Comparison of ENCODE assay signal across 9 cellular contexts in the genomic region with DNA sequence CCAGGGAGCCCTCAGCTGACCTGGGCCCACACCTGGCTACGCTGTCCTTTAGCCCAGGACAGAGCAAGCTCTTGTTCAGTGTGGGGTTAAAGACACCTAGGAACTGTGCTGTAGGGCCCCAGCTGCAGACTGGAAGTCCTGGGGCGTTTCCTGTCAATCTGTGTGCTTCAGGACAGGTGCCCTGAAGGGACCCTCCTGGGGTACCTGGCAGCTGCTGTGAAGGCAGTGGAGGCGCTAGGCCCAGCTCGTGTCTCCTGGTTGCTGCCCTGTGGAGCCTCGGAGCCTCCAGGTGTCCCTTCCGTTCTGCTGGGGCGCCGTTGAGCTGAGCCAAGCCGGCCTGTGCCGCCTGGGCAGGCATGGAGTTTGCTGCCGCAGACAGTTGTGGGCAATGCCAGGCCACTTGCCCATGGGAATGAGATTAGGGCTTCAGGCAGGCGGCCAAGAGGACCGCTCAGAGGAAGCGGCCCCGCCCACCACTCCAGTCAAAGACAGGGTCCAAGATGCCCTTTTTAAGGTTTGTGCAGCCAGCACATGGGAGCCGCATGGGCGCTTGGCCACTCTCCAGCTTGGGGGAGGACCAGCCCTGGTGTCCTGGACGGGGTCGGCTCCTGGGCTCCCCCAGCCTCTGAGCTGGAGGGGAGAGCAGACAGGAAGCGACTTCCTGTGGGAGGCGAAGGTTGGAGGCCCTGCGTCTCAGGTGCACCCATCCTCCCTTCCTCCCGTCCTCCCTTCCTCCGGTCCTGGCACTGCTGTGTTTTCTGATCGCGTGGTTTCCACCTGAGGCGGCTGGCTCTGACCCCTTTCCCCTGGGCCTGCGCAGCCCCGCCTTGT. TPM values are rescaled to one million over a fixed set of nuclear protein-coding genes. Genes with fewer than 3 reads are reported as not detected.
DNase-seq lines count a peak whose midpoint lies in the region; ATAC-seq, FAIRE-seq and TF ChIP-seq lines count a peak whose summit lies in the region.
"Had no signal": no experiment of that assay in that cellular context is flagged by ENCODE, and none has a peak within 500 bp of the region (broad histone marks: within the 10 kb centered on the region; RNA-seq: fewer than 3 reads in every experiment).

No MANE protein-coding gene starts in this region.

- peaks cover 29 to 43% of the 10 kb centered on the region in 2 experiments; a peak in 3 of 4 replicates for H3K4me1 ChIP-seq in SK-N-SH (ENCODE audit: control insufficient read depth in 1 of 2, insufficient read depth in 2 of 2, low read depth in 1 of 2, low read length in 1 of 2)
- H3K4me1 ChIP-seq in fibroblast of lung (ENCODE audit: control insufficient read depth, extremely low read depth, insufficient read depth, low read length): peaks cover 23% of the 10 kb centered on the region
- peaks cover 30 to 34% (median 30%) of the 10 kb centered on the region in 3 donors for H3K4me1 ChIP-seq in pancreas

- H3K27ac ChIP-seq in SK-N-SH (ENCODE audit: low read depth in 2 of 2, low read length in 1 of 2): peak overlapping the region in 1 of 2 experiments; percentile 87; a peak in 3 of 4 replicates
- peak overlapping the region; percentile 60 for H3K27ac ChIP-seq in fibroblast of lung (ENCODE audit: insufficient read depth, low read length)
- H3K27ac ChIP-seq in pancreas: peak overlapping the region; percentile 20 to 97 (median 82)
- H3K27ac ChIP-seq: KMS-11 had no signal

- peaks cover 22 to 48% of the 10 kb centered on the region in 2 experiments for H3K36me3 ChIP-seq in SK-N-SH (replicated peaks in 1 of 2; ENCODE audit: control insufficient read depth in 1 of 2, insufficient read depth in 2 of 2, low read length in 1 of 2)
- H3K36me3 ChIP-seq in fibroblast of lung (ENCODE audit: control insufficient read depth, insufficient read depth, low read length): peaks cover 43% of the 10 kb centered on the region
- peaks cover 7 to 26% (median 25%) of the 10 kb centered on the region in 3 donors for H3K36me3 ChIP-seq in pancreas

- no peak for TF ChIP-seq RAD21 in SK-N-SH (IDR thresholded peaks at IDR 0.05; ENCODE audit: low read length)

- CTCF ChIA-PET in SK-N-SH (lab: Yijun Ruan, JAX): interaction anchor here (0.9 to 1.5 kb wide), 8 partner anchors 10 to 419 kb away, joined by 3 to 5 read pairs (median 3); no protein-coding TSS in a partner anchor

- peak in 3 of 4 donors; percentile 4 to 10 (median 5) for ATAC-seq in pancreas
- ATAC-seq in HG03439 (IDR thresholded peaks at IDR 0.05; ENCODE audit: unreplicated experiment): no peak
- no peak for ATAC-seq in HG03442 (IDR thresholded peaks at IDR 0.05; ENCODE audit: unreplicated experiment)
- ATAC-seq in GM18498 (IDR thresholded peaks at IDR 0.05; ENCODE audit: unreplicated experiment): no peak

- TF ChIP-seq EP300 in SK-N-SH (IDR thresholded peaks at IDR 0.05; ENCODE audit: borderline replicate concordance in 1 of 2, low read depth in 1 of 2, low read length in 1 of 2): no peak

- POLR2A ChIA-PET in SK-N-SH (lab: Yijun Ruan, JAX): interaction anchor here (0.6 to 1.2 kb wide), 2 partner anchors 14 to 94 kb away, joined by 4 read pairs; no protein-coding TSS in a partner anchor

- TF ChIP-seq CTCF in SK-N-SH (IDR thresholded peaks at IDR 0.05) (no peak), fibroblast of lung (conservative IDR thresholded peaks at IDR 0.05 in 1 of 2, IDR thresholded peaks at IDR 0.05 in 1 of 2; ENCODE audit: low read depth in 1 of 2, low read length in 2 of 2) (no peak), pancreas (IDR thresholded peaks at IDR 0.05) (no peak)

- H2AFZ ChIP-seq in SK-N-SH (ENCODE audit: low read depth): no peak overlapping the region
- no peak overlapping the region for H2AFZ ChIP-seq in fibroblast of lung (ENCODE audit: low read length)

- intact Hi-C loops in pancreas (cut with DNase I): no loop called here

- no peak for FAIRE-seq in pancreas (lab: Jason Lieb, UNC)

- H3K27me3 ChIP-seq in SK-N-SH (ENCODE audit: insufficient read depth) (no peaks in the 10 kb centered on the region), fibroblast of lung (ENCODE audit: control insufficient read depth, insufficient read depth, low read length) (no peaks in the 10 kb centered on the region), pancreas (no peaks in the 10 kb centered on the region)

- no peaks in the 10 kb centered on the region for H3K9me2 ChIP-seq in SK-N-SH

- no peaks in the 10 kb centered on the region for H3K9me3 ChIP-seq in SK-N-SH
- no peaks in the 10 kb centered on the region for H3K9me3 ChIP-seq in fibroblast of lung (ENCODE audit: control insufficient read depth, insufficient read depth, low read depth, low read length)
- H3K9me3 ChIP-seq in pancreas: no peaks in the 10 kb centered on the region

- 73% methylated on average over 12 of the region's 29 CpGs for WGBS in SK-N-SH (ENCODE audit: low lambda C conversion rate)
- 23 to 28% methylated on average over 29 of the region's 29 CpGs for WGBS in pancreas, 2 donors

- H3K79me2 ChIP-seq in SK-N-SH (ENCODE audit: insufficient read depth): peaks cover 84% of the 10 kb centered on the region
- H3K79me2 ChIP-seq in fibroblast of lung (ENCODE audit: control insufficient read depth, insufficient read depth, low read length): peaks cover 84% of the 10 kb centered on the region

- peak; percentile 54 for DNase-seq in EH (ENCODE audit: low read depth)
- DNase-seq in SK-N-SH: peak; percentile 80
- DNase-seq in fibroblast of lung (ENCODE audit: low read depth in 2 of 2): peak; percentile 43 to 49
- DNase-seq in pancreas: peak; percentile 66 to 92 (median 77)
- no peak for DNase-seq in NCI-H510A (lab: John Stamatoyannopoulos, UW)

- H3K4me2 ChIP-seq in SK-N-SH (peak overlapping the region; percentile 95), fibroblast of lung (ENCODE audit: extremely low read depth, insufficient read depth, low read length) (peak overlapping the region; percentile 75)

- H3K9ac ChIP-seq in SK-N-SH (no peak overlapping the region; the same call in 1 of the 2 replicates), fibroblast of lung (ENCODE audit: insufficient read depth, low read length) (no peak overlapping the region)
- H3K9ac ChIP-seq: KMS-11 had no signal

- H3K4me3 ChIP-seq in SK-N-SH (ENCODE audit: low read depth in 2 of 2, low read length in 1 of 2): peak overlapping the region in 1 of 2 experiments; percentile 21; a peak in 3 of 4 replicates
- H3K4me3 ChIP-seq in fibroblast of lung (replicated peaks in 1 of 4; ENCODE audit: control extremely low read depth in 1 of 4, insufficient read depth in 1 of 4, low read depth in 3 of 4, low read length in 4 of 4): peak overlapping the region in 3 of 4 experiments; percentile 44 to 87 (median 44)
- peak overlapping the region in 3 of 4 donors; percentile 3 to 87 (median 74) for H3K4me3 ChIP-seq in pancreas

- H3F3A ChIP-seq in SK-N-SH (replicated peaks; ENCODE audit: insufficient read depth): no peaks in the 10 kb centered on the region

- H4K20me1 ChIP-seq in SK-N-SH (ENCODE audit: insufficient read depth) (peaks cover 84% of the 10 kb centered on the region), fibroblast of lung (ENCODE audit: control insufficient read depth, extremely low read depth, insufficient read depth, low read length) (peaks cover 11% of the 10 kb centered on the region)

TF ChIP-seq in SK-N-SH, 30 proteins besides CTCF, POLR2A, EP300 and RAD21 (continues in another document):
- TF ChIP-seq CHD2 (IDR thresholded peaks at IDR 0.05; ENCODE audit: low read length, partially characterized antibody) (no peak), TCF12 (IDR thresholded peaks at IDR 0.05) (peak; percentile 45; the same call in 1 of the 2 replicates)

RNA-seq across cellular contexts. Expression of a gene that starts 4.0 kb away (rescaled TPM):
- polyA plus RNA-seq in SK-N-SH (2012; rRNA removed): 172 and 243 TPM in 2 replicates
- 81.4 and 143 TPM in 2 replicates for polyA plus RNA-seq in SK-N-SH (2012; cell fraction: cytosol; rRNA removed)
- polyA plus RNA-seq in SK-N-SH (2012; cell fraction: nucleus; rRNA removed): 286 and 334 TPM in 2 replicates
- 67.5 and 83.1 TPM in 2 replicates for total RNA-seq in fibroblast of lung
- polyA plus RNA-seq in fibroblast of lung: 74.6 and 142 TPM in 2 replicates
- polyA plus RNA-seq in fibroblast of lung (2012): 189 and 269 TPM in 2 replicates
- 309 and 432 TPM in 2 replicates for polyA minus RNA-seq in fibroblast of lung (ENCODE audit: low replicate concordance)
- 100 to 1,000 TPM in 5 of 6 donors, 10 to 100 TPM in 1; 83.3 to 160 (median 130) TPM for total RNA-seq in pancreas
- 100 to 1,000 TPM in 1 of 2 donors, 10 to 100 TPM in 1; 90.7 to 104 TPM for polyA plus RNA-seq in pancreas

RNA-seq across cellular contexts. Expression of a gene that starts 20.5 kb away (rescaled TPM):
- polyA plus RNA-seq in SK-N-SH (2012; rRNA removed) (1.5 and 1.6 TPM in 2 replicates), fibroblast of lung (0.19 and 0.30 TPM in 2 replicates), pancreas (under 1 TPM in 1 of 2 donors, not detected in 1; 0.05 TPM)
- 0.59 and 1.2 TPM in 2 replicates for polyA plus RNA-seq in SK-N-SH (2012; cell fraction: cytosol; rRNA removed)
- polyA plus RNA-seq in SK-N-SH (2012; cell fraction: nucleus; rRNA removed): 1.8 and 2.1 TPM in 2 replicates
- total RNA-seq in fibroblast of lung (1.5 and 2.5 TPM in 2 replicates), pancreas (under 1 TPM in 1 of 6 donors, not detected in 5; 0.38 TPM)
- polyA plus RNA-seq in fibroblast of lung (2012): 0.57 and 0.70 TPM in 2 replicates
- polyA minus RNA-seq in fibroblast of lung (ENCODE audit: low replicate concordance): 0.15 and 3.3 TPM in 2 replicates

RNA-seq across cellular contexts. Expression of a gene that starts 26.4 kb away (rescaled TPM):
- polyA plus RNA-seq in SK-N-SH (2012; rRNA removed) (0.15 TPM in 2 replicates), fibroblast of lung (not detected in 2 replicates), pancreas (under 1 TPM in 1 of 2 donors, not detected in 1; 0.35 TPM)
- polyA plus RNA-seq in SK-N-SH (2012; cell fraction: cytosol; rRNA removed): not detected in 2 replicates
- 2.3 and 2.4 TPM in 2 replicates for polyA plus RNA-seq in SK-N-SH (2012; cell fraction: nucleus; rRNA removed)
- total RNA-seq in fibroblast of lung (0.17 TPM in 1 of 2 replicates, not detected in the other), pancreas (not detected)
- not detected in 2 replicates for polyA plus RNA-seq in fibroblast of lung (2012)
- not detected in 2 replicates for polyA minus RNA-seq in fibroblast of lung (ENCODE audit: low replicate concordance)

RNA-seq across cellular contexts. Expression of a gene that starts 39.6 kb away (rescaled TPM):
- polyA plus RNA-seq in SK-N-SH (2012; rRNA removed) (not detected in 2 replicates), fibroblast of lung (not detected in 2 replicates), pancreas (under 1 TPM in 1 of 2 donors, not detected in 1; 0.14 TPM)
- polyA plus RNA-seq in SK-N-SH (2012; cell fraction: cytosol; rRNA removed): not detected in 2 replicates
- not detected in 2 replicates for polyA plus RNA-seq in SK-N-SH (2012; cell fraction: nucleus; rRNA removed)
- total RNA-seq in fibroblast of lung (not detected in 2 replicates), pancreas (under 1 TPM in 1 of 6 donors, not detected in 5; 0.24 TPM)
- polyA plus RNA-seq in fibroblast of lung (2012): not detected in 2 replicates
- not detected in 2 replicates for polyA minus RNA-seq in fibroblast of lung (ENCODE audit: low replicate concordance)

RNA-seq across cellular contexts. Expression of a gene that starts 50.3 kb away (rescaled TPM):
- 0.03 and 0.08 TPM in 2 replicates for polyA plus RNA-seq in SK-N-SH (2012; rRNA removed)
- 0.05 TPM in 2 replicates for polyA plus RNA-seq in SK-N-SH (2012; cell fraction: cytosol; rRNA removed)
- 0.06 TPM in 2 replicates for polyA plus RNA-seq in SK-N-SH (2012; cell fraction: nucleus; rRNA removed)
- under 0.01 TPM in 1 of 2 replicates, not detected in the other for total RNA-seq in fibroblast of lung
- not detected in 2 replicates for polyA plus RNA-seq in fibroblast of lung
- polyA plus RNA-seq in fibroblast of lung (2012): 0.05 TPM in 1 of 2 replicates, not detected in the other
- polyA minus RNA-seq in fibroblast of lung (ENCODE audit: low replicate concordance): not detected in 2 replicates
- total RNA-seq in pancreas: 1 to 10 TPM in 5 of 6 donors, under 1 TPM in 1; 0.63 to 2.6 (median 1.3) TPM
- polyA plus RNA-seq in pancreas: 1 to 10 TPM; 1.3 to 7.5 TPM

Comparison
In these comparisons a context has a peak if more than half of its experiments do, and no peak if none do; other contexts are left out.
1. ATAC-seq: peak in pancreas (3 of 4); none in HG03439 (single experiment), HG03442 (single experiment) and GM18498 (single experiment).